ENCODE assay signal across 8 cellular contexts in the genomic region with DNA sequence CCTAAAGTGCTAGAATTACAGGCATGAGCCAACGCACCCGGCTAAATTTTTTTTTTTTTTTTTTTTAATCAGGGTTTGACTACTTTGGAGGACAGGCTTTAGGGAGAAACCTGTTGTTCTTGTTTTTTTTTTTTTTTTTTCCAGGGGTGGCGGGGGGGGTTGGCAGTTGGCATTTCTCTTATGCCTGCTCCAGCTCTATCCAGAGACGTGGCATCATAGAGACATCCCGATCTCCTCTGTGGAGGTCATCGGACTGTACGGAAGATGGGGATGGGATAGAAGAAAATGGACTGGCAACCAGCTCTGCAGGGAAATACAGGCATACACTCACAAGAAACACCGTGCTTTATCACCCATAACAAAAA.
DNase-seq lines count a peak whose midpoint lies in the region; ATAC-seq and TF ChIP-seq lines count a peak whose summit lies in the region.
"Had no signal": no experiment of that assay in that cellular context is flagged by ENCODE, and none has a peak within 500 bp of the region (broad histone marks: within the 10 kb centered on the region; RNA-seq: fewer than 3 reads in every experiment).

No MANE protein-coding gene starts in this region.

- H3K36me3 Mint-ChIP-seq in activated T-helper 17 cell treated with anti-CD3 and anti-CD28 coated beads, Interleukin-2, amount 50 U/mL, for 72 hours (ENCODE audit: low read depth), result no peaks in the 10 kb centered on the region

- H3K27me3 ChIP-seq in right cardiac atrium (ENCODE audit: control insufficient read depth, insufficient read depth) (no peaks in the 10 kb centered on the region), smooth muscle cell (ENCODE audit: low read depth) (no peaks in the 10 kb centered on the region)

- H3K9me3 ChIP-seq in right cardiac atrium (ENCODE audit: control insufficient read depth, low read length) (no peaks in the 10 kb centered on the region), smooth muscle cell (replicated peaks; ENCODE audit: low read depth) (no peaks in the 10 kb centered on the region)

- H2AFZ ChIP-seq in smooth muscle cell (ENCODE audit: low read depth), result no peak overlapping the region

- peaks cover 4% of the 10 kb centered on the region for H3K9me3 Mint-ChIP-seq in activated T-helper 17 cell treated with anti-CD3 and anti-CD28 coated beads, Interleukin-2, amount 50 U/mL, for 72 hours

- H3K4me1 ChIP-seq in right cardiac atrium (ENCODE audit: control insufficient read depth, insufficient read depth, low read length) (peaks cover 11% of the 10 kb centered on the region), smooth muscle cell (ENCODE audit: low read depth) (no peaks in the 10 kb centered on the region)

- H3K4me1 Mint-ChIP-seq in activated T-helper 17 cell treated with anti-CD3 and anti-CD28 coated beads, Interleukin-2, amount 50 U/mL, for 72 hours, result peaks cover 5% of the 10 kb centered on the region

- no peaks in the 10 kb centered on the region for H3K36me3 ChIP-seq in smooth muscle cell (ENCODE audit: low read depth)

- intact Hi-C loops in right cardiac atrium (cut with DNase I), result loop anchor here in 1 of 4 donors (5.0 to 10.0 kb wide), 2 partner anchors 50 to 53 kb away; no protein-coding TSS in a partner anchor

- H3K4me3 Mint-ChIP-seq in activated T-helper 17 cell treated with anti-CD3 and anti-CD28 coated beads, Interleukin-2, amount 50 U/mL, for 72 hours, result peak overlapping the region; percentile 53

- no peak overlapping the region for H3K4me3 ChIP-seq in right cardiac atrium (ENCODE audit: low read length)
- H3K4me3 ChIP-seq in smooth muscle cell, result no peak overlapping the region

- ATAC-seq in activated T-helper 17 cell treated with anti-CD3 and anti-CD28 coated beads, Interleukin-2, amount 50 U/mL, for 72 hours (replicated peaks), result no peak
- no peak for ATAC-seq in right cardiac atrium
- no peak for ATAC-seq in HG03097 (IDR thresholded peaks at IDR 0.05; ENCODE audit: low FRiP score, unreplicated experiment)
- ATAC-seq in GM21737 (IDR thresholded peaks at IDR 0.05; ENCODE audit: unreplicated experiment), result no peak

- 47% methylated on average over 8 of the region's 8 CpGs for WGBS in right cardiac atrium
- WGBS in smooth muscle cell (ENCODE audit: low lambda C conversion rate), result 92% methylated on average over 8 of the region's 8 CpGs

- H3K27ac ChIP-seq in right cardiac atrium (ENCODE audit: low read length), result peak overlapping the region; percentile 37
- no peak overlapping the region for H3K27ac ChIP-seq in smooth muscle cell (ENCODE audit: low read depth)

- peak overlapping the region; percentile 42 for H3K4me2 ChIP-seq in smooth muscle cell

- H3F3A ChIP-seq in smooth muscle cell (ENCODE audit: low read depth), result no peaks in the 10 kb centered on the region

- H3K27me3 Mint-ChIP-seq in activated T-helper 17 cell treated with anti-CD3 and anti-CD28 coated beads, Interleukin-2, amount 50 U/mL, for 72 hours, result peaks cover 4% of the 10 kb centered on the region

- TF ChIP-seq CTCF in smooth muscle cell (IDR thresholded peaks at IDR 0.05; ENCODE audit: borderline replicate concordance, insufficient read depth, poor library complexity, severe bottlenecking), result no peak

- H3K27ac Mint-ChIP-seq in activated T-helper 17 cell treated with anti-CD3 and anti-CD28 coated beads, Interleukin-2, amount 50 U/mL, for 72 hours, result no peak overlapping the region

- H4K20me1 ChIP-seq in smooth muscle cell (ENCODE audit: low read depth), result no peaks in the 10 kb centered on the region

- H3K79me2 ChIP-seq in smooth muscle cell (ENCODE audit: low read depth), result no peaks in the 10 kb centered on the region

- no peak overlapping the region for H3K9ac ChIP-seq in smooth muscle cell (ENCODE audit: low read depth)

- DNase-seq in HuH-7 (ENCODE audit: low spot score) (peak; percentile 32), right cardiac atrium (no peak), smooth muscle cell (lab: John Stamatoyannopoulos, UW; ENCODE audit: unreplicated experiment) (no peak)
- DNase-seq in effector CD4-positive, alpha-beta T cell, result no peak
- DNase-seq: H7 had no signal
